ENCODE assay signal across 1 cellular context in the genomic region with DNA sequence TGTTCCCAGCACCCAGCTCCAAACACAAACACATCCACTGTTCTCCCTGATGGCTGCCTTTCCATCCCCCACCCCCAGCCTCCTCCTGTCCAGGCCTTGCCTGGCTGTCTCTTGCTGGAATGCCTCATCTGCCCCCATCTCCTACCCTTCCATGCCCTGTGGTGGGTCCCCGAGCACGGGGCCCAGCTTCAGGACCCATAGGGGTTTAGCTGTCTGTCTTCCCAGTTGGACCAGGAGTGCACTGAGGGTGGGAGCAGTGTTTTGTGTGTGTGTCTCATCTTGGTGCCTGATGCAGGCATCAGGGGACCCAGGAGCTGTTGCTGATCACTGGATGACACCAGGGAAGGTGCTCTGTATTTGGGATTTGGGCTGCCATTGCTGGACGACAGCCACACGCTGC.
TF ChIP-seq lines count a peak whose summit lies in the region.

No MANE protein-coding gene starts in this region.

TF ChIP-seq in H1, 55 proteins besides CTCF, POLR2A, EP300 and RAD21:
- no peak for TF ChIP-seq CBX8 (IDR thresholded peaks at IDR 0.05; ENCODE audit: borderline replicate concordance, low read depth, low read length)
- no peak for TF ChIP-seq BRCA1 (IDR thresholded peaks at IDR 0.05; ENCODE audit: low read depth, low read length)
- no peak for TF ChIP-seq YY1 (IDR thresholded peaks at IDR 0.05; ENCODE audit: low read depth, low read length)
- TF ChIP-seq SUZ12 (IDR thresholded peaks at IDR 0.05; ENCODE audit: low read length): no peak
